In the genomic region with DNA sequence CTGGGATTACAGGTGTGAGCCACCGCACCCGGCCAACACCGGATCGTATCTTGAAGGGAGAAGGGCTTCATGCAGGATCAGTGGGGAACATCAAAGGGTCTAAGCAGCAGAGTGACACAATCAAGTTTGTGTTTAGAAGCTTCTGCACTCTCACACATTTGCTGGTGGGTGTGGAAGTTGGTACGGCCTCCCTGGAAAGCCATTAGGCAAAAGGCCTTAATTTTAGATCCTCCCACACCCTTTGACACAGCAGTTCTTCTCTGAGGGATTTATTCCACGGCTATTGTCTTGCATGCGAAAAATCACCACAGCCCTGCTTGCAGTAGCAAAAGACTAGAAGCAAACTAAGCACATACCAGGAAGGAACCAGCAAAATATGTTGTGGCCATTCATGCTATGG, we compare ENCODE assay signal across 25 cellular contexts.
"Had no signal": no experiment of that assay in that cellular context is flagged by ENCODE, and none has a peak within 500 bp of the region (broad histone marks: within the 10 kb centered on the region; RNA-seq: fewer than 3 reads in every experiment).

No MANE protein-coding gene starts in this region.

- DNase-seq: activated CD4-positive, alpha-beta memory T cell treated with anti-CD3 and anti-CD28 coated beads, Interleukin-2, amount 10 ng/mL, durations not matched to agents 7 days and 5 days; activated CD4-positive, alpha-beta T cell treated with anti-CD3 and anti-CD28 coated beads, Interleukin-2, amount 50 U/mL, for 1 hour; activated CD4-positive, CD25-positive, alpha-beta regulatory T cell; activated gamma-delta T cell; activated naive CD4-positive, alpha-beta T cell treated with anti-CD3 and anti-CD28 coated beads for 36 hours; activated T-cell treated with anti-CD3 and anti-CD28 coated beads for 4 hours; activated T-cell treated with anti-CD3 and anti-CD28 coated beads, Interleukin-2, amount 50 U/mL, for 48 hours; brain microvascular endothelial cell; KG1; NCI-H1092; NCI-H1417; NCI-H1930; NCI-H2107; NCI-H345; NCI-H510A; NCI-H526 treated with DMSO at 0.1 percent for 48 hours; NK-92 treated with Interleukin-12 subunit alpha and Interleukin-12 subunit beta, amount 100 ng/mL, for 24 hours; Peyer's patch; SHP77; T-helper 17 cell; T-helper 9 cell had no signal

- H3K4me1 Mint-ChIP-seq: activated CD4-positive, alpha-beta memory T cell treated with anti-CD3 and anti-CD28 coated beads, Interleukin-2, amount 10 ng/mL, durations not matched to agents 7 days and 5 days; activated T-helper 17 cell treated with anti-CD3 and anti-CD28 coated beads, Interleukin-2, amount 50 U/mL, for 72 hours; T-helper 17 cell had no signal

- H3K4me3 Mint-ChIP-seq: activated CD4-positive, alpha-beta memory T cell treated with anti-CD3 and anti-CD28 coated beads, Interleukin-2, amount 10 ng/mL, durations not matched to agents 7 days and 5 days; activated naive CD4-positive, alpha-beta T cell treated with anti-CD3 and anti-CD28 coated beads for 36 hours; activated naive CD8-positive, alpha-beta T cell; activated T-helper 17 cell treated with anti-CD3 and anti-CD28 coated beads, Interleukin-2, amount 50 U/mL, for 72 hours; T-helper 17 cell had no signal

- H3K27me3 ChIP-seq: brain microvascular endothelial cell, cardiac muscle cell, Peyer's patch had no signal

- H3K4me3 ChIP-seq: cardiac muscle cell, Peyer's patch had no signal

- H3K36me3 Mint-ChIP-seq: activated naive CD8-positive, alpha-beta T cell had no signal

- ATAC-seq: activated T-helper 17 cell treated with anti-CD3 and anti-CD28 coated beads, Interleukin-2, amount 50 U/mL, for 72 hours; T-helper 17 cell had no signal

- H3K36me3 ChIP-seq: brain microvascular endothelial cell, cardiac muscle cell, Peyer's patch had no signal

- H3K9me3 ChIP-seq: Peyer's patch had no signal

- H3K9me3 Mint-ChIP-seq: activated CD4-positive, alpha-beta memory T cell treated with anti-CD3 and anti-CD28 coated beads, Interleukin-2, amount 10 ng/mL, durations not matched to agents 7 days and 5 days; activated naive CD4-positive, alpha-beta T cell treated with anti-CD3 and anti-CD28 coated beads for 36 hours; activated T-helper 17 cell treated with anti-CD3 and anti-CD28 coated beads, Interleukin-2, amount 50 U/mL, for 72 hours had no signal

- H3K27ac Mint-ChIP-seq: activated CD4-positive, alpha-beta memory T cell treated with anti-CD3 and anti-CD28 coated beads, Interleukin-2, amount 10 ng/mL, durations not matched to agents 7 days and 5 days; activated naive CD4-positive, alpha-beta T cell treated with anti-CD3 and anti-CD28 coated beads for 36 hours; activated naive CD8-positive, alpha-beta T cell; activated T-helper 17 cell treated with anti-CD3 and anti-CD28 coated beads, Interleukin-2, amount 50 U/mL, for 72 hours; T-helper 17 cell had no signal

- H3K27ac ChIP-seq: brain microvascular endothelial cell, cardiac muscle cell, Peyer's patch, VCaP had no signal

- H3K27me3 Mint-ChIP-seq: activated CD4-positive, alpha-beta memory T cell treated with anti-CD3 and anti-CD28 coated beads, Interleukin-2, amount 10 ng/mL, durations not matched to agents 7 days and 5 days; activated naive CD8-positive, alpha-beta T cell; activated T-helper 17 cell treated with anti-CD3 and anti-CD28 coated beads, Interleukin-2, amount 50 U/mL, for 72 hours; T-helper 17 cell had no signal
